In genomic region chr1:232998138-232998537, GRCh38 we compare ENCODE assay signal across 1 cellular context.
TF ChIP-seq lines count a peak whose summit lies in the region.

No MANE protein-coding gene starts in this region.

TF ChIP-seq in WTC11, 78 proteins besides CTCF, POLR2A, EP300 and RAD21 (continued from another document):
- TF ChIP-seq IRF2 (CRISPR knock-in tag; IDR thresholded peaks at IDR 0.05; ENCODE audit: borderline replicate concordance, low read depth) (no peak), ZNF263 (CRISPR knock-in tag; IDR thresholded peaks at IDR 0.05; ENCODE audit: low read depth) (no peak), MYBL2 (CRISPR knock-in tag; IDR thresholded peaks at IDR 0.05) (no peak), MLX (CRISPR knock-in tag; IDR thresholded peaks at IDR 0.05) (no peak), TP53 (CRISPR knock-in tag; IDR thresholded peaks at IDR 0.05) (no peak)
